In genomic region chr6:108782231-108783041, GRCh38 we compare ENCODE assay signal across 8 cellular contexts.
A peak's percentile ranks its signal among the peaks of the same experiment; 100 is the strongest.
DNase-seq lines count a peak whose midpoint lies in the region; ATAC-seq and TF ChIP-seq lines count a peak whose summit lies in the region.

No MANE protein-coding gene starts in this region.

- H3K36me3 Mint-ChIP-seq in activated CD4-positive, alpha-beta T cell treated with anti-CD3 and anti-CD28 coated beads for 36 hours (ENCODE audit: low read depth), result no peaks in the 10 kb centered on the region

- peak; percentile 99 for ATAC-seq in activated CD4-positive, alpha-beta T cell treated with anti-CD3 and anti-CD28 coated beads for 36 hours
- no peak for ATAC-seq in HG02840 (IDR thresholded peaks at IDR 0.05; ENCODE audit: low FRiP score, unreplicated experiment)

- peak overlapping the region; percentile 71 for H3K4me3 Mint-ChIP-seq in activated CD4-positive, alpha-beta T cell treated with anti-CD3 and anti-CD28 coated beads for 36 hours

- no peaks in the 10 kb centered on the region for H3K9me3 ChIP-seq in HEK293 (ENCODE audit: control insufficient read depth, insufficient read depth, low read depth, low read length)

- H3K27me3 Mint-ChIP-seq in activated CD4-positive, alpha-beta T cell treated with anti-CD3 and anti-CD28 coated beads for 36 hours, result peaks cover 3% of the 10 kb centered on the region

- peaks cover 6% of the 10 kb centered on the region for H3K4me1 ChIP-seq in HEK293 (ENCODE audit: control insufficient read depth, insufficient read depth, low read length)

- CTCF ChIA-PET in HEK293 (lab: Yijun Ruan, JAX), result interaction anchor here (0.6 to 2.8 kb wide), 30 partner anchors 15 to 875 kb away, joined by 3 to 24 read pairs (median 3); partner anchors contain the start of gene ARMC2
- CTCF ChIA-PET in activated CD4-positive, alpha-beta T cell treated with anti-CD3 and anti-CD28 coated beads for 36 hours (lab: Charles Lee), result interaction anchor here (0.6 to 3.6 kb wide), 9 partner anchors 11 to 240 kb away, joined by 3 to 15 read pairs (median 3); no protein-coding TSS in a partner anchor

- TF ChIP-seq CTCF in HEK293 (tag by site-specific recombination; IDR thresholded peaks at IDR 0.05) (peak; percentile 91), choroid plexus epithelial cell (conservative IDR thresholded peaks at IDR 0.05; ENCODE audit: low read depth, low read length) (peak; percentile 94)

- H3K27ac ChIP-seq in HEK293 (ENCODE audit: extremely low read depth, low read depth, low read length), result no peak overlapping the region; the same call in 1 of the 2 replicates

- peak overlapping the region; percentile 40 for H3K4me3 ChIP-seq in HEK293 (ENCODE audit: low read depth, low read length)
- H3K4me3 ChIP-seq in choroid plexus epithelial cell (ENCODE audit: low read depth, low read length), result peak overlapping the region; percentile 70

- no peak overlapping the region for H3K27ac Mint-ChIP-seq in activated CD4-positive, alpha-beta T cell treated with anti-CD3 and anti-CD28 coated beads for 36 hours

- no peaks in the 10 kb centered on the region for H3K36me3 ChIP-seq in HEK293 (ENCODE audit: control insufficient read depth in 2 of 2, insufficient read depth in 1 of 2, low read length in 2 of 2)

- POLR2A ChIA-PET in HEK293 (lab: Yijun Ruan, JAX), result interaction anchor here (1.5 kb wide), 1 partner anchor 222 kb away, joined by 6 read pairs; the partner anchor contains the start of gene FOXO3
- POLR2A ChIA-PET in activated CD4-positive, alpha-beta T cell treated with anti-CD3 and anti-CD28 coated beads for 36 hours (lab: Charles Lee), result no interaction called here

- H3K9me3 Mint-ChIP-seq in activated CD4-positive, alpha-beta T cell treated with anti-CD3 and anti-CD28 coated beads for 36 hours (ENCODE audit: low read depth), result no peaks in the 10 kb centered on the region

- intact Hi-C loops in activated CD4-positive, alpha-beta T cell treated with anti-CD3 and anti-CD28 coated beads for 36 hours (cut with DNase I, micrococcal nuclease), result loop anchor here (1.0 to 10.0 kb wide), 8 partner anchors 52 to 290 kb away; no protein-coding TSS in a partner anchor

- peak; percentile 36 for DNase-seq in COLO668 (lab: John Stamatoyannopoulos, UW; ENCODE audit: unreplicated experiment)
- peak; percentile 29 for DNase-seq in NCI-H2227 treated with DMSO at 0.1 percent for 48 hours (lab: John Stamatoyannopoulos, UW)
- DNase-seq in activated CD4-positive, alpha-beta T cell treated with anti-CD3 and anti-CD28 coated beads for 36 hours, result peak; percentile 91
- DNase-seq in choroid plexus epithelial cell (ENCODE audit: low read depth), result peak; percentile 85
- DNase-seq in kidney tubule cell (ENCODE audit: low spot score), result peak; percentile 94
- DNase-seq in stimulated activated CD4-positive, alpha-beta T cell treated with anti-CD3 and anti-CD28 coated beads, Interleukin-15, amount 100 ng/mL, for 48 hours (ENCODE audit: low read depth in 2 of 2), result peak; percentile 68 to 81

- H3K4me1 Mint-ChIP-seq in activated CD4-positive, alpha-beta T cell treated with anti-CD3 and anti-CD28 coated beads for 36 hours, result peaks cover 10% of the 10 kb centered on the region

TF ChIP-seq in HEK293, 187 proteins besides CTCF, POLR2A, EP300 and RAD21 (continues in another document):
- TF ChIP-seq ZNF362 (tag by site-specific recombination; IDR thresholded peaks at IDR 0.05) (peak; percentile 46; the same call in 1 of the 2 replicates), KLF10 (tag by site-specific recombination; IDR thresholded peaks at IDR 0.05) (no peak), HOXC10 (CRISPR knock-in tag; IDR thresholded peaks at IDR 0.05) (no peak), ZNF350 (tag by site-specific recombination; IDR thresholded peaks at IDR 0.05) (no peak), ZNF174 (tag by site-specific recombination; IDR thresholded peaks at IDR 0.05) (no peak), TRIM28 (IDR thresholded peaks at IDR 0.05; ENCODE audit: borderline replicate concordance, low read length) (peak; percentile 57; the same call in 1 of the 2 replicates), ZNF521 (tag by site-specific recombination; IDR thresholded peaks at IDR 0.05) (no peak), ZNF416 (tag by site-specific recombination; IDR thresholded peaks at IDR 0.05) (no peak), ZNF776 (tag by site-specific recombination; IDR thresholded peaks at IDR 0.05; ENCODE audit: borderline replicate concordance) (no peak), SP7 (tag by site-specific recombination; IDR thresholded peaks at IDR 0.05) (peak; percentile 78), ZNF600 (tag by site-specific recombination; IDR thresholded peaks at IDR 0.05) (peak; percentile 96), ZNF654 (tag by site-specific recombination; IDR thresholded peaks at IDR 0.05; ENCODE audit: low read depth) (peak; percentile 98), ZNF37A (tag by site-specific recombination; IDR thresholded peaks at IDR 0.05) (no peak), ZNF561 (tag by site-specific recombination; IDR thresholded peaks at IDR 0.05; ENCODE audit: borderline replicate concordance) (peak; percentile 61; the same call in 1 of the 2 replicates), EGR2 (tag by site-specific recombination; IDR thresholded peaks at IDR 0.05; ENCODE audit: low read depth) (0 out of 2 replicates have a peak, but pooled peaks have one; percentile 21), YY2 (tag by site-specific recombination; IDR thresholded peaks at IDR 0.05) (no peak), ZNF19 (tag by site-specific recombination; IDR thresholded peaks at IDR 0.05; ENCODE audit: low read depth) (no peak), PRDM1 (tag by site-specific recombination; IDR thresholded peaks at IDR 0.05) (peak; percentile 91), ZNF391 (tag by site-specific recombination; IDR thresholded peaks at IDR 0.05; ENCODE audit: borderline replicate concordance, low read depth) (peak; percentile 66; the same call in 1 of the 2 replicates)
- TF ChIP-seq, protein P1, sequence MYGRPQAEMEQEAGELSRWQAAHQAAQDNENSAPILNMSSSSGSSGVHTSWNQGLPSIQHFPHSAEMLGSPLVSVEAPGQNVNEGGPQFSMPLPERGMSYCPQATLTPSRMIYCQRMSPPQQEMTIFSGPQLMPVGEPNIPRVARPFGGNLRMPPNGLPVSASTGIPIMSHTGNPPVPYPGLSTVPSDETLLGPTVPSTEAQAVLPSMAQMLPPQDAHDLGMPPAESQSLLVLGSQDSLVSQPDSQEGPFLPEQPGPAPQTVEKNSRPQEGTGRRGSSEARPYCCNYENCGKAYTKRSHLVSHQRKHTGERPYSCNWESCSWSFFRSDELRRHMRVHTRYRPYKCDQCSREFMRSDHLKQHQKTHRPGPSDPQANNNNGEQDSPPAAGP (tag by site-specific recombination; IDR thresholded peaks at IDR 0.05), result 0 out of 2 replicates have a peak, but pooled peaks have one; percentile 21
- TF ChIP-seq, protein P2, sequence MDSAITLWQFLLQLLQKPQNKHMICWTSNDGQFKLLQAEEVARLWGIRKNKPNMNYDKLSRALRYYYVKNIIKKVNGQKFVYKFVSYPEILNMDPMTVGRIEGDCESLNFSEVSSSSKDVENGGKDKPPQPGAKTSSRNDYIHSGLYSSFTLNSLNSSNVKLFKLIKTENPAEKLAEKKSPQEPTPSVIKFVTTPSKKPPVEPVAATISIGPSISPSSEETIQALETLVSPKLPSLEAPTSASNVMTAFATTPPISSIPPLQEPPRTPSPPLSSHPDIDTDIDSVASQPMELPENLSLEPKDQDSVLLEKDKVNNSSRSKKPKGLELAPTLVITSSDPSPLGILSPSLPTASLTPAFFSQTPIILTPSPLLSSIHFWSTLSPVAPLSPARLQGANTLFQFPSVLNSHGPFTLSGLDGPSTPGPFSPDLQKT (IDR thresholded peaks at IDR 0.05; ENCODE audit: borderline replicate concordance, low read depth, low read length), result no peak
- TF ChIP-seq, protein P3, sequence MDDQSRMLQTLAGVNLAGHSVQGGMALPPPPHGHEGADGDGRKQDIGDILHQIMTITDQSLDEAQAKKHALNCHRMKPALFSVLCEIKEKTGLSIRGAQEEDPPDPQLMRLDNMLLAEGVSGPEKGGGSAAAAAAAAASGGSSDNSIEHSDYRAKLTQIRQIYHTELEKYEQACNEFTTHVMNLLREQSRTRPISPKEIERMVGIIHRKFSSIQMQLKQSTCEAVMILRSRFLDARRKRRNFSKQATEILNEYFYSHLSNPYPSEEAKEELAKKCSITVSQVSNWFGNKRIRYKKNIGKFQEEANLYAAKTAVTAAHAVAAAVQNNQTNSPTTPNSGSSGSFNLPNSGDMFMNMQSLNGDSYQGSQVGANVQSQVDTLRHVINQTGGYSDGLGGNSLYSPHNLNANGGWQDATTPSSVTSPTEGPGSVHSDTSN (CRISPR knock-in tag; IDR thresholded peaks at IDR 0.05), result no peak
- TF ChIP-seq, protein P4, sequence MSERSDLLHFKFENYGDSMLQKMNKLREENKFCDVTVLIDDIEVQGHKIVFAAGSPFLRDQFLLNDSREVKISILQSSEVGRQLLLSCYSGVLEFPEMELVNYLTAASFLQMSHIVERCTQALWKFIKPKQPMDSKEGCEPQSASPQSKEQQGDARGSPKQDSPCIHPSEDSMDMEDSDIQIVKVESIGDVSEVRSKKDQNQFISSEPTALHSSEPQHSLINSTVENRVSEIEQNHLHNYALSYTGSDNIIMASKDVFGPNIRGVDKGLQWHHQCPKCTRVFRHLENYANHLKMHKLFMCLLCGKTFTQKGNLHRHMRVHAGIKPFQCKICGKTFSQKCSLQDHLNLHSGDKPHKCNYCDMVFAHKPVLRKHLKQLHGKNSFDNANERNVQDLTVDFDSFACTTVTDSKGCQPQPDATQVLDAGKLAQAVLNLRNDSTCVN (tag by site-specific recombination; optimal IDR thresholded peaks at IDR 0.05), result no peak

Comparison
In these comparisons a context has a peak if more than half of its experiments do, and no peak if none do; other contexts are left out.
1. DNase-seq: peak in every context shown above with its lines; median percentile 94 in kidney tubule cell; 91 in activated CD4-positive, alpha-beta T cell treated with anti-CD3 and anti-CD28 coated beads for 36 hours; 85 in choroid plexus epithelial cell; 74 in stimulated activated CD4-positive, alpha-beta T cell treated with anti-CD3 and anti-CD28 coated beads, Interleukin-15, amount 100 ng/mL, for 48 hours; 36 in COLO668; 29 in NCI-H2227 treated with DMSO at 0.1 percent for 48 hours.